ENCODE assay signal across 8 cellular contexts in genomic region chr10:13882112-13882711, GRCh38.
DNase-seq lines count a peak whose midpoint lies in the region; ATAC-seq and TF ChIP-seq lines count a peak whose summit lies in the region.

No MANE protein-coding gene starts in this region.

- no peaks in the 10 kb centered on the region for H3K36me3 ChIP-seq in spleen

- ATAC-seq in left cardiac atrium (peak; percentile 23 to 75), GM21526 (IDR thresholded peaks at IDR 0.05; ENCODE audit: low FRiP score, unreplicated experiment) (no peak), HG02588 (IDR thresholded peaks at IDR 0.05; ENCODE audit: unreplicated experiment) (no peak), GM18520 (IDR thresholded peaks at IDR 0.05; ENCODE audit: unreplicated experiment) (no peak)

- peaks cover 0 to 4% (median 0%) of the 10 kb centered on the region in 7 donors for H3K27me3 ChIP-seq in spleen (replicated peaks in 1 of 7)

- 22 to 33% (median 26%) methylated on average over 7 of the region's 7 CpGs for WGBS in spleen, 5 donors

- intact Hi-C loops in left cardiac atrium (cut with DNase I) (no loop called here), spleen (cut with DNase I; ENCODE audit: low total_unique reads) (no loop called here)

- H3K9me3 ChIP-seq in spleen, result no peaks in the 10 kb centered on the region

- H3K4me1 ChIP-seq in spleen, result peaks cover 0 to 24% (median 7%) of the 10 kb centered on the region in 6 donors

- H3K4me3 ChIP-seq in spleen, result no peak overlapping the region

- DNase-seq in HCEC 1CT (peak; percentile 99), T1000 (lab: John Stamatoyannopoulos, UW) (peak; percentile 75), left cardiac atrium (peak; percentile 52), spleen (no peak), NCI-H1930 (lab: John Stamatoyannopoulos, UW) (no peak)

- no peak for TF ChIP-seq CTCF in spleen (IDR thresholded peaks at IDR 0.05 in 8 of 11, conservative IDR thresholded peaks at IDR 0.05 in 3 of 11)

- TF ChIP-seq POLR2A in spleen (IDR thresholded peaks at IDR 0.05), result no peak

- H3K27ac ChIP-seq in spleen, result peak overlapping the region in 5 of 8 donors; percentile 4 to 49 (median 14)

Comparison
In these comparisons a context has a peak if more than half of its experiments do, and no peak if none do; other contexts are left out.
1. DNase-seq: peak in HCEC 1CT (single experiment), T1000 (single experiment) and left cardiac atrium (single experiment); none in spleen (single experiment) and NCI-H1930 (0 of 2).
2. ATAC-seq: peak in left cardiac atrium (2 of 2); none in GM21526 (single experiment), HG02588 (single experiment) and GM18520 (single experiment).